In the genomic region with DNA sequence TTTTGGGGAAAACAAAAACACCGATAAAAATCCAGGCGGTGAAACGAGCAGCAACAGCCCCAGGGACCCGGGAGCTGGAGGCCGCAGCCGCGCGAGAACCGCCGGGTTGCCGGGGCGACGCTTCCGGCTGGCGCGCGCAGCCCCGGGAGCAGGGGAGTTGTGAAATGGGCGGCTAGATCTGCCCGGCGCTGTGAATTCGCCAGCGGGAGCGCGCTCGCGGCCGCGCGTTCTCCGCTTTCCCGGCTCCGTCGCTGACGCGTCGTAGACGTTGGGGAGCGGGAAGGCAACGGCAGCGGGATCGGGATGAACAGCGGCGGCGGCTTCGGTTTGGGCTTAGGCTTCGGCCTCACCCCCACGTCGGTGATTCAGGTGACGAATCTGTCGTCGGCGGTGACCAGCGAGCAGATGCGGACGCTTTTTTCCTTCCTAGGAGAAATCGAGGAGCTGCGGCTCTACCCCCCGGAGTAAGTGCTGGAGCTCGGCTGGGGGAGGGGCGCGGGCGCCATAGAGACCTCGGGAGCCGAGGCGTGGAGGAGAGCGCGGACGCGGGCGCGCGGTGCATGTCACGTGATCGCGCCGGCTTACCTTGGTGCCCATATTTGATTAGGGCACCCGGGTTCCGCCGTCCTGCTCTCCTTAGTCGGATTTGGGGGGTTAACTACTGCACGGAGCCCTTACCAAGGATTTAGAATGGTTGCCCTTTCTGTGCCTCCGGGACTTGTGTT, we compare ENCODE assay signal across 8 cellular contexts. TPM values are rescaled to one million over a fixed set of nuclear protein-coding genes. Genes with fewer than 3 reads are reported as not detected.
DNase-seq lines count a peak whose midpoint lies in the region; ATAC-seq and TF ChIP-seq lines count a peak whose summit lies in the region.

A gene with protein sequence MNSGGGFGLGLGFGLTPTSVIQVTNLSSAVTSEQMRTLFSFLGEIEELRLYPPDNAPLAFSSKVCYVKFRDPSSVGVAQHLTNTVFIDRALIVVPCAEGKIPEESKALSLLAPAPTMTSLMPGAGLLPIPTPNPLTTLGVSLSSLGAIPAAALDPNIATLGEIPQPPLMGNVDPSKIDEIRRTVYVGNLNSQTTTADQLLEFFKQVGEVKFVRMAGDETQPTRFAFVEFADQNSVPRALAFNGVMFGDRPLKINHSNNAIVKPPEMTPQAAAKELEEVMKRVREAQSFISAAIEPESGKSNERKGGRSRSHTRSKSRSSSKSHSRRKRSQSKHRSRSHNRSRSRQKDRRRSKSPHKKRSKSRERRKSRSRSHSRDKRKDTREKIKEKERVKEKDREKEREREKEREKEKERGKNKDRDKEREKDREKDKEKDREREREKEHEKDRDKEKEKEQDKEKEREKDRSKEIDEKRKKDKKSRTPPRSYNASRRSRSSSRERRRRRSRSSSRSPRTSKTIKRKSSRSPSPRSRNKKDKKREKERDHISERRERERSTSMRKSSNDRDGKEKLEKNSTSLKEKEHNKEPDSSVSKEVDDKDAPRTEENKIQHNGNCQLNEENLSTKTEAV (plus strand): TSS at position 227 of the 725 bp plus-strand sequence. CDS start 77 bp downstream, at position 304.

- peak within 1 kb of the TSS; percentile 93 for H2AFZ ChIP-seq in ACC112 (ENCODE audit: low read length, unreplicated experiment)

- H3K9me3 ChIP-seq in iPS-18a (ENCODE audit: control insufficient read depth, low read depth, low read length) (no peaks in the 10 kb centered on the region), skeletal muscle satellite cell (replicated peaks; ENCODE audit: low read length) (no peaks in the 10 kb centered on the region)

- ATAC-seq in GM18870 (IDR thresholded peaks at IDR 0.05; ENCODE audit: unreplicated experiment) (peak; percentile 70), HG03108 (IDR thresholded peaks at IDR 0.05; ENCODE audit: unreplicated experiment) (peak; percentile 87)

- H3K36me3 ChIP-seq in ACC112 (ENCODE audit: insufficient read depth, low read length): peaks cover 1% of the 10 kb centered on the region; the same call in 1 of the 2 replicates
- H3K36me3 ChIP-seq in iPS-18a (ENCODE audit: control insufficient read depth, low read depth, low read length): no peaks in the 10 kb centered on the region
- H3K36me3 ChIP-seq in skeletal muscle satellite cell (ENCODE audit: insufficient read depth, low read length): no peaks in the 10 kb centered on the region

- H3K27ac ChIP-seq in ACC112 (ENCODE audit: low read depth, low read length) (peak within 1 kb of the TSS; percentile 92), VCaP (peak within 1 kb of the TSS; percentile 98), iPS-18a (ENCODE audit: low read length) (peak within 1 kb of the TSS; percentile 98)

- H3K27me3 ChIP-seq in ACC112 (ENCODE audit: insufficient read depth, low read length) (no peaks in the 10 kb centered on the region), iPS-18a (ENCODE audit: control insufficient read depth, insufficient read depth, low read length) (no peaks in the 10 kb centered on the region), skeletal muscle satellite cell (ENCODE audit: control insufficient read depth, insufficient read depth, low read length) (no peaks in the 10 kb centered on the region)

- in situ Hi-C loops in T47D (cut with HindIII; ENCODE audit: low pct_unique_long_range_greater_than_20kb, low sequenced_read_pairs): no loop called here

- peak within 1 kb of the TSS; percentile 83 for H3K4me2 ChIP-seq in skeletal muscle satellite cell (ENCODE audit: low read length)

- DNase-seq in NCI-H2171 treated with DMSO at 0.1 percent for 48 hours (lab: John Stamatoyannopoulos, UW): peak; percentile 80
- DNase-seq in T47D (ENCODE audit: low read depth in 1 of 2, low spot score in 1 of 2): peak; percentile 92 to 96

- H3K4me1 ChIP-seq in ACC112 (ENCODE audit: control insufficient read depth, insufficient read depth, low read length, unreplicated experiment) (peaks cover 27% of the 10 kb centered on the region), iPS-18a (ENCODE audit: control insufficient read depth, low read depth, low read length) (peaks cover 12% of the 10 kb centered on the region), skeletal muscle satellite cell (ENCODE audit: control insufficient read depth, insufficient read depth, low read length) (peaks cover 23% of the 10 kb centered on the region)

- H3K9ac ChIP-seq in iPS-18a (ENCODE audit: low read length) (peak within 1 kb of the TSS; percentile 99), skeletal muscle satellite cell (ENCODE audit: low read depth, low read length) (peak within 1 kb of the TSS; percentile 97)

- TF ChIP-seq CTCF in VCaP (conservative IDR thresholded peaks at IDR 0.05): no peak

- peaks cover 48% of the 10 kb centered on the region for H3K79me2 ChIP-seq in ACC112 (ENCODE audit: control insufficient read depth, insufficient read depth, low read length, unreplicated experiment)

- peak within 1 kb of the TSS; percentile 98 for H3K4me3 ChIP-seq in ACC112 (ENCODE audit: low read depth, low read length)
- peak within 1 kb of the TSS; percentile 100 for H3K4me3 ChIP-seq in iPS-18a (ENCODE audit: low read length)
- peak within 1 kb of the TSS; percentile 95 for H3K4me3 ChIP-seq in skeletal muscle satellite cell (ENCODE audit: low read length)

RNA-seq across cellular contexts. Expression of the gene that starts here (rescaled TPM):
- 30.8 and 51.5 TPM in 2 replicates for total RNA-seq in skeletal muscle satellite cell (2012; rRNA removed)

Comparison
In these comparisons a context has a peak if more than half of its experiments do, and no peak if none do; other contexts are left out.
1. Peak in every context shown above with its lines: DNase-seq, ATAC-seq, H3K4me3 ChIP-seq and H3K27ac ChIP-seq.